ENCODE assay signal across 1 cellular context in the genomic region with DNA sequence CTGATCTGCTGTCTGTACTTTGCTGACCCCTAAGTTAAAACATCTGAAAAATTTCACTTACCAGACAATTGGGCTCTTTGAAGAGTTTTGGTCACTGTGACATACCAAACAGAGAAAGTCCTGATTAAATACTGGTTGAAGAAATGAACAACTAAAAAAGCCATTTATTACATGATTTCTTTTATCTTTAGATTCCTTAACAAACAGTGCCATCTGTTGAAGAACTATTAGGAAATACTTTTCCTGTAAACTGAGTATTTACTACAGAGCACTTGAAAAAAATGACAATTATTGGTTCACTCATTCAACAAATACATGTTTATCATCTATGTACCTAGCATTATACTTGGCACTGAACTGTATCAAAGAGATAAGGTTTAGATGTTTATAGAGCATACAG.
TF ChIP-seq lines count a peak whose summit lies in the region.

No MANE protein-coding gene starts in this region.

TF ChIP-seq in SK-N-SH, 30 proteins besides CTCF, POLR2A, EP300 and RAD21 (continued from another document):
- TF ChIP-seq, protein P1, sequence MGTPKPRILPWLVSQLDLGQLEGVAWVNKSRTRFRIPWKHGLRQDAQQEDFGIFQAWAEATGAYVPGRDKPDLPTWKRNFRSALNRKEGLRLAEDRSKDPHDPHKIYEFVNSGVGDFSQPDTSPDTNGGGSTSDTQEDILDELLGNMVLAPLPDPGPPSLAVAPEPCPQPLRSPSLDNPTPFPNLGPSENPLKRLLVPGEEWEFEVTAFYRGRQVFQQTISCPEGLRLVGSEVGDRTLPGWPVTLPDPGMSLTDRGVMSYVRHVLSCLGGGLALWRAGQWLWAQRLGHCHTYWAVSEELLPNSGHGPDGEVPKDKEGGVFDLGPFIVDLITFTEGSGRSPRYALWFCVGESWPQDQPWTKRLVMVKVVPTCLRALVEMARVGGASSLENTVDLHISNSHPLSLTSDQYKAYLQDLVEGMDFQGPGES (IDR thresholded peaks at IDR 0.05; ENCODE audit: low read depth, low read length): no peak
- TF ChIP-seq FOSL2 (IDR thresholded peaks at IDR 0.05; ENCODE audit: borderline replicate concordance, low read depth) (no peak), NFIC (IDR thresholded peaks at IDR 0.05; ENCODE audit: borderline replicate concordance) (no peak), TEAD4 (IDR thresholded peaks at IDR 0.05; ENCODE audit: borderline replicate concordance, insufficient read depth) (no peak)
- TF ChIP-seq, protein P2, sequence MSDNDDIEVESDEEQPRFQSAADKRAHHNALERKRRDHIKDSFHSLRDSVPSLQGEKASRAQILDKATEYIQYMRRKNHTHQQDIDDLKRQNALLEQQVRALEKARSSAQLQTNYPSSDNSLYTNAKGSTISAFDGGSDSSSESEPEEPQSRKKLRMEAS (IDR thresholded peaks at IDR 0.05; ENCODE audit: low read depth): no peak
